ENCODE assay signal across 24 cellular contexts in genomic region chr11:32307921-32308320, GRCh38.
"Had no signal": no experiment of that assay in that cellular context is flagged by ENCODE, and none has a peak within 500 bp of the region (broad histone marks: within the 10 kb centered on the region; RNA-seq: fewer than 3 reads in every experiment).

No MANE protein-coding gene starts in this region.

- H3K4me3 Mint-ChIP-seq: naive thymus-derived CD8-positive, alpha-beta T cell; neural crest cell; stimulated activated naive B cell treated with anti-CD40 and anti-IgM and Interleukin-4, amounts not matched to agents 10 μg/mL and 1 μg/mL and 100 μg/mL, for 72 hours; type B pancreatic cell had no signal

- H3K27me3 ChIP-seq: right atrium auricular region, right lobe of liver, tibial nerve, uterus had no signal

- H3K4me1 ChIP-seq: left lung, right atrium auricular region, right lobe of liver, tibial nerve, uterus had no signal

- ATAC-seq: left lung; lower lobe of right lung; naive thymus-derived CD8-positive, alpha-beta T cell; right lobe of liver; stimulated activated naive B cell treated with anti-CD40 and anti-IgM and Interleukin-4, amounts not matched to agents 10 μg/mL and 1 μg/mL and 100 μg/mL, for 72 hours; stimulated activated naive CD8-positive, alpha-beta T cell treated with anti-CD3 and anti-CD28 coated beads, Interleukin-15, Interleukin-2, amounts not matched to agents 100 U/mL and 50 U/mL, for 24 hours had no signal

- H3K36me3 Mint-ChIP-seq: naive thymus-derived CD8-positive, alpha-beta T cell; stimulated activated naive B cell treated with anti-CD40 and anti-IgM and Interleukin-4, amounts not matched to agents 10 μg/mL and 1 μg/mL and 100 μg/mL, for 72 hours; type B pancreatic cell had no signal

- H3K36me3 ChIP-seq: left lung, lower lobe of right lung, neutrophil, right atrium auricular region, right lobe of liver, suprapubic skin, thoracic aorta, tibial nerve, uterus had no signal

- H3K27ac Mint-ChIP-seq: naive thymus-derived CD8-positive, alpha-beta T cell; progenitor cell of endocrine pancreas; stimulated activated naive B cell treated with anti-CD40 and anti-IgM and Interleukin-4, amounts not matched to agents 10 μg/mL and 1 μg/mL and 100 μg/mL, for 72 hours; type B pancreatic cell had no signal

- H3K27ac ChIP-seq: left lung, lower lobe of right lung, neutrophil, right atrium auricular region, right lobe of liver, suprapubic skin, thoracic aorta, tibial nerve, uterus had no signal

- H3K9me3 Mint-ChIP-seq: naive thymus-derived CD8-positive, alpha-beta T cell; neural crest cell; stimulated activated naive B cell treated with anti-CD40 and anti-IgM and Interleukin-4, amounts not matched to agents 10 μg/mL and 1 μg/mL and 100 μg/mL, for 72 hours; type B pancreatic cell had no signal

- H3K9me3 ChIP-seq: left lung, lower lobe of right lung, neutrophil, right atrium auricular region, right lobe of liver, suprapubic skin, thoracic aorta, tibial nerve, uterus had no signal

- H3K4me3 ChIP-seq: left lung, lower lobe of right lung, right atrium auricular region, right lobe of liver, suprapubic skin, thoracic aorta, tibial nerve, uterus had no signal

- DNase-seq: head of caudate nucleus; hippocampal formation; left lung; lower lobe of right lung; mammary epithelial cell; mesenchymal stem cell; naive thymus-derived CD8-positive, alpha-beta T cell; occipital lobe; right lobe of liver; stimulated activated CD4-positive, alpha-beta T cell treated with anti-CD3 and anti-CD28 coated beads, Interleukin-12 subunit alpha, Interleukin-12 subunit beta, amount 100 ng/mL, for 4 hours; stimulated activated CD4-positive, alpha-beta T cell treated with anti-CD3 and anti-CD28 coated beads, Interleukin-15, amount 100 ng/mL, for 24 hours; stimulated activated CD4-positive, alpha-beta T cell treated with anti-CD3 and anti-CD28 coated beads, Interleukin-2, amount 100 ng/mL, for 24 hours; stimulated activated CD4-positive, alpha-beta T cell treated with anti-CD3 and anti-CD28 coated beads, Interleukin-4, amount 100 ng/mL, for 1 hour; stimulated activated naive B cell treated with anti-CD40 and anti-IgM and Interleukin-4, amounts not matched to agents 10 μg/mL and 1 μg/mL and 100 μg/mL, for 72 hours; stimulated activated naive CD8-positive, alpha-beta T cell treated with anti-CD3 and anti-CD28 coated beads, Interleukin-15, Interleukin-2, amounts not matched to agents 100 U/mL and 50 U/mL, for 24 hours; uterus had no signal
